ENCODE assay signal across 1 cellular context in the genomic region with DNA sequence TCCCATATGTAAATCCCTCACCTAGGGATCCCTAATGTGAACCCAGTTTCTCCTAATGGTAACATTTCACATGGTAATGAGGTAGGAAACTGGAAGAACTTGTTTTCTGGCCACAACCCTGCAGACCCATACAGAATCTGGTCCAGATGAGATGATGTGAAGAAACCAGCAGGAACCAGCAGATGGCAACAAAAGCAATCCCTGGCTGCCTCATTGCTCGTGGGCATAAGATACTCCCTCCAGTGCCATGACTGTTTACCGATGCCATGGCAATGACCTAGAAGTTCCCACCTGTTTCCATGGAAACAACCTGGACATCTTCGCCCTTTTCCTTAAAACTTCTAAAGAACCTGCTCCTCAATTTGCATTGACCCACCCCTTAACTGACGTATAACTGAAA.
TF ChIP-seq lines count a peak whose summit lies in the region.

No MANE protein-coding gene starts in this region.

TF ChIP-seq in K562, 482 proteins besides CTCF, POLR2A, EP300 and RAD21:
- TF ChIP-seq SMARCA5 (IDR thresholded peaks at IDR 0.05) (no peak), ZNF830 (CRISPR knock-in tag; IDR thresholded peaks at IDR 0.05) (no peak), RFX1 (IDR thresholded peaks at IDR 0.05) (peak; percentile 81), POLR2B (IDR thresholded peaks at IDR 0.05; ENCODE audit: low read depth, partially characterized antibody) (no peak)
- TF ChIP-seq, protein P1, sequence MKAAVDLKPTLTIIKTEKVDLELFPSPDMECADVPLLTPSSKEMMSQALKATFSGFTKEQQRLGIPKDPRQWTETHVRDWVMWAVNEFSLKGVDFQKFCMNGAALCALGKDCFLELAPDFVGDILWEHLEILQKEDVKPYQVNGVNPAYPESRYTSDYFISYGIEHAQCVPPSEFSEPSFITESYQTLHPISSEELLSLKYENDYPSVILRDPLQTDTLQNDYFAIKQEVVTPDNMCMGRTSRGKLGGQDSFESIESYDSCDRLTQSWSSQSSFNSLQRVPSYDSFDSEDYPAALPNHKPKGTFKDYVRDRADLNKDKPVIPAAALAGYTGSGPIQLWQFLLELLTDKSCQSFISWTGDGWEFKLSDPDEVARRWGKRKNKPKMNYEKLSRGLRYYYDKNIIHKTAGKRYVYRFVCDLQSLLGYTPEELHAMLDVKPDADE (conservative IDR thresholded peaks at IDR 0.05; ENCODE audit: control insufficient read depth, low read depth, low read length) = no peak
- TF ChIP-seq, protein P2, sequence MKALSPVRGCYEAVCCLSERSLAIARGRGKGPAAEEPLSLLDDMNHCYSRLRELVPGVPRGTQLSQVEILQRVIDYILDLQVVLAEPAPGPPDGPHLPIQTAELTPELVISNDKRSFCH (CRISPR knock-in tag; IDR thresholded peaks at IDR 0.05) = no peak
- TF ChIP-seq, protein P2 (tag; IDR thresholded peaks at IDR 0.05) = no peak
